Comparison of ENCODE assay signal across 8 cellular contexts in the genomic region with DNA sequence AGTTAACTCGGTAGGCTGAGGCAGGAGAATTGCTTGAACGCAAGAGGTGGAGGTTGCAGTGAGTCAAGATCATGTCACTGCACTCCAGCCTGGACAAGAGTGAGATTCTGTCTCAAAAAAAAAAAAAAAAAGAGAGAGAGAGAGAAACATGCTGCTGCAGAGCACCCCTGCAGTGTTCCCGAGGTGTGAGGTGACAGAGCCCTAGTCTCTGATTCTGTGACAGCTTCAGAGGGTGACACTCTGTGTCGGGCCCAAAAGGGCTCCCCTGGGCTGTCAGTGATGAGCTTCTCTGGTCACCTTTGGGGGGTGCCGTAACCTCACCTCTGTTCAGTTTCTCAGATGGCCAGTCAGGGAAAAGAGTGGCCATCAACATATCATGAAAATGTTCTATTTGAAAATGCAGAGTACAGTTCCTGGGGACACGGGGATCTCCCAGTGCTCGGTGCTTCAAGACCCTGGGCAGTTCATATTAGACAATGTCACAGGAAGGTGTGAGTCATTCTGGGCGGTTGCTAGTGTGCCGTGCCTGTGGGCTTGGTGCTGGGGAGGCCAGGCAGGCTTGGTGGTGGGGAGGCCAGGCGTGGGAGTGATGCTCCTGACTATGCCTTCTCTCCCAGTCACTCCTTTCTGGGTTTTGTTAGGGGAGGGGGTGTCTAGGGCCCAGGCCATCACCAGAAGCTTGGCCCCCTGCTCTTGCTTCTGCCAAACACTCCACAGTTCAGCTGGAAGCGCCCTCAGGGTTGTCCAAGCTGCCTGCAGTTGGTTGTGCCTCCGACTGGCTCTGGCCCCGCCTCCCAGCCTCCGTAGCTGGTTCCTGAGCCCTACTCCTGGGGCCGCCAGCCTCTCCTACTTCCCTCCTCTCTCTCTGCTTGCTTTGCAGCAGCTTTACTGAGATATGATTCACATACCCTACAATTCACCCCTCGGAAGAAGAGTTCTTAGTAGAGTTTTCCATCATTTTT. TPM values are rescaled to one million over a fixed set of nuclear protein-coding genes. Genes with fewer than 3 reads are reported as not detected.
DNase-seq lines count a peak whose midpoint lies in the region; ATAC-seq and TF ChIP-seq lines count a peak whose summit lies in the region.

No MANE protein-coding gene starts in this region.

- no peak overlapping the region for H2AK5ac ChIP-seq in mesenchymal stem cell (ENCODE audit: low read length, severe bottlenecking)

- intact Hi-C loops in prostate gland (cut with DNase I), result no loop called here

- H3K14ac ChIP-seq in mesenchymal stem cell (ENCODE audit: low read length in 2 of 2), result no peak overlapping the region

- H2BK5ac ChIP-seq in mesenchymal stem cell (ENCODE audit: low read depth, low read length, poor library complexity, severe bottlenecking), result no peak overlapping the region

- peak overlapping the region; percentile 88 for H3K27ac Mint-ChIP-seq in activated naive CD8-positive, alpha-beta T cell treated with anti-CD3 and anti-CD28 coated beads, Interleukin-2, amount 50 U/mL, for 24 hours
- peak overlapping the region; percentile 23 to 89 for H3K27ac Mint-ChIP-seq in stimulated activated naive CD8-positive, alpha-beta T cell treated with anti-CD3 and anti-CD28 coated beads, Interleukin-15, amount 100 ng/mL, for 72 hours

- H3K27me3 Mint-ChIP-seq in activated naive CD8-positive, alpha-beta T cell treated with anti-CD3 and anti-CD28 coated beads, Interleukin-2, amount 50 U/mL, for 24 hours, result peaks cover 2% of the 10 kb centered on the region
- H3K27me3 Mint-ChIP-seq in stimulated activated naive CD8-positive, alpha-beta T cell treated with anti-CD3 and anti-CD28 coated beads, Interleukin-15, amount 100 ng/mL, for 72 hours, result no peaks in the 10 kb centered on the region

- H3K4me1 Mint-ChIP-seq in activated naive CD8-positive, alpha-beta T cell treated with anti-CD3 and anti-CD28 coated beads, Interleukin-2, amount 50 U/mL, for 24 hours, result peaks cover 48% of the 10 kb centered on the region
- H3K4me1 Mint-ChIP-seq in stimulated activated naive CD8-positive, alpha-beta T cell treated with anti-CD3 and anti-CD28 coated beads, Interleukin-15, amount 100 ng/mL, for 72 hours, result peaks cover 53% of the 10 kb centered on the region

- no peak overlapping the region for H3K27ac ChIP-seq in HEK293 (ENCODE audit: extremely low read depth, low read depth, low read length)
- H3K27ac ChIP-seq in mesenchymal stem cell (ENCODE audit: low read length, poor library complexity, severe bottlenecking), result no peak overlapping the region
- no peak overlapping the region for H3K27ac ChIP-seq in prostate gland

- peak; percentile 93 for ATAC-seq in activated naive CD8-positive, alpha-beta T cell treated with anti-CD3 and anti-CD28 coated beads, Interleukin-2, amount 50 U/mL, for 24 hours
- ATAC-seq in stimulated activated naive CD8-positive, alpha-beta T cell treated with anti-CD3 and anti-CD28 coated beads, Interleukin-15, amount 100 ng/mL, for 72 hours, result peak; percentile 94
- ATAC-seq in HG02623 (IDR thresholded peaks at IDR 0.05; ENCODE audit: unreplicated experiment), result no peak

- TF ChIP-seq POLR2A in prostate gland (IDR thresholded peaks at IDR 0.05), result no peak

- POLR2A ChIA-PET in HEK293 (lab: Yijun Ruan, JAX), result interaction anchor here (0.5 to 0.7 kb wide), 2 partner anchors 22 to 87 kb away, joined by 3 read pairs; no protein-coding TSS in a partner anchor

- no peak overlapping the region for H3K4me2 ChIP-seq in mesenchymal stem cell (ENCODE audit: low read length, poor library complexity, severe bottlenecking)

- no peak overlapping the region for H3K4me3 ChIP-seq in HEK293 (ENCODE audit: low read depth, low read length)
- H3K4me3 ChIP-seq in mesenchymal stem cell (ENCODE audit: insufficient read depth in 1 of 2, low read depth in 1 of 2, low read length in 2 of 2), result peak overlapping the region in 1 of 2 experiments; percentile 21
- H3K4me3 ChIP-seq in prostate gland, result no peak overlapping the region

- H3K4me1 ChIP-seq in HEK293 (ENCODE audit: control insufficient read depth, insufficient read depth, low read length) (no peaks in the 10 kb centered on the region), mesenchymal stem cell (ENCODE audit: control insufficient read depth, insufficient read depth, low read depth, low read length) (peaks cover 8% of the 10 kb centered on the region), prostate gland (replicated peaks) (no peaks in the 10 kb centered on the region)

- H3K79me1 ChIP-seq in mesenchymal stem cell (replicated peaks; ENCODE audit: low read length, poor library complexity, severe bottlenecking), result no peaks in the 10 kb centered on the region

- peak overlapping the region; percentile 48 for H2AFZ ChIP-seq in mesenchymal stem cell (ENCODE audit: low read depth, low read length)

- H3K9ac ChIP-seq in mesenchymal stem cell (ENCODE audit: low read length), result peak overlapping the region; percentile 45

- no peak overlapping the region for H2BK12ac ChIP-seq in mesenchymal stem cell (ENCODE audit: low read length in 2 of 2)

- no peak overlapping the region for H3K23ac ChIP-seq in mesenchymal stem cell (ENCODE audit: low read length in 2 of 2)

- 44% methylated on average over 14 of the region's 16 CpGs for WGBS in mesenchymal stem cell
- 60% methylated on average over 16 of the region's 16 CpGs for WGBS in prostate gland

- no peak overlapping the region for H3K4ac ChIP-seq in mesenchymal stem cell (ENCODE audit: low read depth in 1 of 2, low read length in 2 of 2)

- no peaks in the 10 kb centered on the region for H3K36me3 ChIP-seq in HEK293 (ENCODE audit: control insufficient read depth in 2 of 2, insufficient read depth in 1 of 2, low read length in 2 of 2)
- H3K36me3 ChIP-seq in mesenchymal stem cell (ENCODE audit: control insufficient read depth in 1 of 2, insufficient read depth in 2 of 2, low read depth in 1 of 2, low read length in 2 of 2), result no peaks in the 10 kb centered on the region
- H3K36me3 ChIP-seq in prostate gland, result no peaks in the 10 kb centered on the region

- H4K8ac ChIP-seq in mesenchymal stem cell (ENCODE audit: low read length), result peak overlapping the region; percentile 77

- H3K9me3 ChIP-seq in HEK293 (ENCODE audit: control insufficient read depth, insufficient read depth, low read depth, low read length), result no peaks in the 10 kb centered on the region
- no peaks in the 10 kb centered on the region for H3K9me3 ChIP-seq in mesenchymal stem cell (ENCODE audit: control insufficient read depth, low read length)
- H3K9me3 ChIP-seq in prostate gland, result no peaks in the 10 kb centered on the region

- H4K91ac ChIP-seq in mesenchymal stem cell (ENCODE audit: low read length), result no peak overlapping the region

- H3K27me3 ChIP-seq in mesenchymal stem cell (ENCODE audit: control insufficient read depth in 1 of 2, insufficient read depth in 1 of 2, low read length in 2 of 2) (peaks cover 0 to 6% of the 10 kb centered on the region in 2 experiments), prostate gland (replicated peaks; ENCODE audit: insufficient read depth) (no peaks in the 10 kb centered on the region)

- peak; percentile 74 for DNase-seq in SKM-1 treated with dmso at 0.1 percent for 144 hours (lab: John Stamatoyannopoulos, UW; ENCODE audit: unreplicated experiment)
- peak; percentile 74 for DNase-seq in activated naive CD8-positive, alpha-beta T cell treated with anti-CD3 and anti-CD28 coated beads, Interleukin-2, amount 50 U/mL, for 24 hours
- DNase-seq in mesenchymal stem cell, result peak; percentile 74
- peak; percentile 55 to 69 for DNase-seq in stimulated activated naive CD8-positive, alpha-beta T cell treated with anti-CD3 and anti-CD28 coated beads, Interleukin-15, amount 100 ng/mL, for 72 hours
- no peak for DNase-seq in prostate gland (ENCODE audit: low spot score)
- DNase-seq in D341Med (ENCODE audit: low spot score), result no peak

- CTCF ChIA-PET in HEK293 (lab: Yijun Ruan, JAX), result interaction anchor here (0.6 to 2.1 kb wide), 4 partner anchors 46 to 333 kb away, joined by 3 to 13 read pairs (median 4); no protein-coding TSS in a partner anchor

- H2BK15ac ChIP-seq in mesenchymal stem cell (ENCODE audit: low read depth, poor library complexity, severe bottlenecking), result no peak overlapping the region

- TF ChIP-seq CTCF in HEK293 (tag by site-specific recombination; IDR thresholded peaks at IDR 0.05) (no peak), prostate gland (IDR thresholded peaks at IDR 0.05) (no peak)

- H3K4me3 Mint-ChIP-seq in activated naive CD8-positive, alpha-beta T cell treated with anti-CD3 and anti-CD28 coated beads, Interleukin-2, amount 50 U/mL, for 24 hours, result peak overlapping the region; percentile 36
- peak overlapping the region; percentile 38 to 58 for H3K4me3 Mint-ChIP-seq in stimulated activated naive CD8-positive, alpha-beta T cell treated with anti-CD3 and anti-CD28 coated beads, Interleukin-15, amount 100 ng/mL, for 72 hours

- H2BK120ac ChIP-seq in mesenchymal stem cell (ENCODE audit: low read depth, low read length), result no peak overlapping the region

- H3K9me3 Mint-ChIP-seq in activated naive CD8-positive, alpha-beta T cell treated with anti-CD3 and anti-CD28 coated beads, Interleukin-2, amount 50 U/mL, for 24 hours, result no peaks in the 10 kb centered on the region
- no peaks in the 10 kb centered on the region for H3K9me3 Mint-ChIP-seq in stimulated activated naive CD8-positive, alpha-beta T cell treated with anti-CD3 and anti-CD28 coated beads, Interleukin-15, amount 100 ng/mL, for 72 hours

- H3K36me3 Mint-ChIP-seq in activated naive CD8-positive, alpha-beta T cell treated with anti-CD3 and anti-CD28 coated beads, Interleukin-2, amount 50 U/mL, for 24 hours (ENCODE audit: low read depth), result no peaks in the 10 kb centered on the region

- no peak overlapping the region for H3K18ac ChIP-seq in mesenchymal stem cell (ENCODE audit: low read depth in 1 of 2, low read length in 2 of 2)

TF ChIP-seq in HEK293, 187 proteins besides CTCF, POLR2A, EP300 and RAD21 (continues in another document):
- TF ChIP-seq ZNF629 (tag by site-specific recombination; IDR thresholded peaks at IDR 0.05) (0 out of 2 replicates have a peak, but pooled peaks have one; percentile 31), ZNF792 (tag by site-specific recombination; IDR thresholded peaks at IDR 0.05) (no peak), ZFHX2 (tag by site-specific recombination; conservative IDR thresholded peaks at IDR 0.05) (peak; percentile 75), GLIS1 (tag by site-specific recombination; IDR thresholded peaks at IDR 0.05) (peak; percentile 35; the same call in 1 of the 2 replicates), ZIC2 (tag by site-specific recombination; IDR thresholded peaks at IDR 0.05) (peak; percentile 49), ZNF501 (tag by site-specific recombination; IDR thresholded peaks at IDR 0.05) (no peak), WT1 (tag by site-specific recombination; IDR thresholded peaks at IDR 0.05) (0 out of 2 replicates have a peak, but pooled peaks have one; percentile 33), ZBTB17 (tag by site-specific recombination; IDR thresholded peaks at IDR 0.05) (peak; percentile 66; the same call in 1 of the 2 replicates), ZNF664 (tag by site-specific recombination; IDR thresholded peaks at IDR 0.05) (0 out of 2 replicates have a peak, but pooled peaks have one; percentile 7), ZNF146 (tag by site-specific recombination; IDR thresholded peaks at IDR 0.05) (no peak), EGR2 (tag by site-specific recombination; IDR thresholded peaks at IDR 0.05; ENCODE audit: low read depth) (peak; percentile 56)

RNA-seq across cellular contexts. Expression of gene CLDN5, which starts 52.5 kb away (rescaled TPM):
- polyA plus RNA-seq in mesenchymal stem cell (2013, experiment 1 of 2), result 0.06 TPM
- polyA plus RNA-seq in mesenchymal stem cell (2013, experiment 2 of 2), result 0.10 TPM
- 10 to 100 TPM; 31.9 to 46.9 TPM for total RNA-seq in prostate gland

Comparison
In these comparisons a context has a peak if more than half of its experiments do, and no peak if none do; other contexts are left out.
1. DNase-seq: peak in SKM-1 treated with dmso at 0.1 percent for 144 hours (single experiment), activated naive CD8-positive, alpha-beta T cell treated with anti-CD3 and anti-CD28 coated beads, Interleukin-2, amount 50 U/mL, for 24 hours (single experiment), mesenchymal stem cell (single experiment) and stimulated activated naive CD8-positive, alpha-beta T cell treated with anti-CD3 and anti-CD28 coated beads, Interleukin-15, amount 100 ng/mL, for 72 hours (2 of 2); none in prostate gland (single experiment) and D341Med (single experiment).